In the genomic region with DNA sequence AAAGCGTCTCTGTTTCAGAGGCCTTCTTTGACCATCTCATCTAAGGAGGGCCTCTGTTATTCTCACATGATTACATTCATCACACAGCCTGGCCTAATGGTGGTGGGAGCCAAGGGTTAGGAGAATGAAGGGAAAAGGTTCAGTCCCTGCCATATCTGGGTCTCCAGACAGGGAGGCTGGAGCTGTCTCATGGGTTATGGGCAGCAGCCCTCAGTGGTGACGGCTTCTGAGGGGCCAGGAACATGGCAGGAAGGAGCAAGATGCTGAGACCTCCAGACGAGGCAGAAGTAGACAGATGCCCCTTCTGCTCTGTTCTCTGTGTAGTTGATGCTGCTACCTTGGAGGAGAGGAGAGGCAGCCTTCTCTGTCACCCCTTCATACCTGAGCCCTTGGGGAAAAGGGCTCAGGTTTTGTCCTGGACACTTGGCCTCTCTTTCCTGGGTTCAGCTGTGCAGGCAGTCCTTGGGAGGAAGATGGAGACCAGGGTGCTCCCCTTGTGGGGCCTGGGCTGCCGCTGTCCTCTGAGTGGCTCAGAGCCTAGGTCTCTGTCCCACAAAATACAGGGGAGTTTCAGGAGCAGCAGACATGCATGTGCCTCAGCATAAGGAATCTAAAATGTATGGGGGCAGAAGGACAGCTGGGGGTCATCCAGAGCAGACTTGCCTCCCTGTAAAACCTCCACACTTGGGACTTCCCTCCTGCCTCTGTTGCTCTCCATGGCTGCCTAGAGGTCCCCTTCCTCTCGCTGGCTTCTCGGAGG, we compare ENCODE assay signal across 14 cellular contexts. TPM values are rescaled to one million over a fixed set of nuclear protein-coding genes. Genes with fewer than 3 reads are reported as not detected.
"Had no signal": no experiment of that assay in that cellular context is flagged by ENCODE, and none has a peak within 500 bp of the region (broad histone marks: within the 10 kb centered on the region; RNA-seq: fewer than 3 reads in every experiment).

No MANE protein-coding gene starts in this region.

- H3K4me3 Mint-ChIP-seq: central memory CD8-positive, alpha-beta T cell; effector memory CD8-positive, alpha-beta T cell; mesothelial cell of epicardium; T-helper 2 cell treated with Interferon-gamma antibody and Interleukin-4, amounts not matched to agents 5 μg/mL and 100 μg/mL, for 36 hours had no signal

- H3K36me3 Mint-ChIP-seq: mesothelial cell of epicardium had no signal

- H3K27me3 ChIP-seq: body of pancreas, hepatocyte, transverse colon had no signal

- H3K9me3 ChIP-seq: body of pancreas, transverse colon had no signal

- H3K27ac Mint-ChIP-seq: mesothelial cell of epicardium; T-helper 2 cell treated with Interferon-gamma antibody and Interleukin-4, amounts not matched to agents 5 μg/mL and 100 μg/mL, for 36 hours had no signal

- H3K36me3 ChIP-seq: transverse colon had no signal

- H3K4me3 ChIP-seq: body of pancreas, hepatocyte, smooth muscle cell, transverse colon had no signal

- DNase-seq: amniotic stem cell; body of pancreas; effector memory CD8-positive, alpha-beta T cell; posterior cingulate gyrus; right cardiac atrium; transverse colon had no signal

- H3K27ac ChIP-seq: body of pancreas, hepatocyte, transverse colon had no signal

- ATAC-seq: activated CD4-positive, CD25-positive, alpha-beta regulatory T cell treated with anti-CD3 and anti-CD28 coated beads, Interleukin-2, amount 50 U/mL, for 24 hours; activated naive CD4-positive, alpha-beta T cell treated with anti-CD3 and anti-CD28 coated beads, Interleukin-2, amount 50 U/mL, for 72 hours; body of pancreas; effector memory CD8-positive, alpha-beta T cell; right cardiac atrium had no signal

RNA-seq across cellular contexts. Expression of a gene that starts 15.3 kb away (rescaled TPM):
- total RNA-seq: epithelial cell of proximal tubule had no signal

RNA-seq across cellular contexts. Expression of a gene that starts 48.3 kb away (rescaled TPM):
- total RNA-seq: transverse colon had no signal
